Comparison of ENCODE assay signal across 16 cellular contexts in genomic region chr1:6724517-6725141, GRCh38. TPM values are rescaled to one million over a fixed set of nuclear protein-coding genes. Genes with fewer than 3 reads are reported as not detected.
DNase-seq lines count a peak whose midpoint lies in the region; ATAC-seq and TF ChIP-seq lines count a peak whose summit lies in the region.
"Had no signal": no experiment of that assay in that cellular context is flagged by ENCODE, and none has a peak within 500 bp of the region (broad histone marks: within the 10 kb centered on the region; RNA-seq: fewer than 3 reads in every experiment).

No MANE protein-coding gene starts in this region.

- H3K27ac ChIP-seq in testis, result no peak overlapping the region
- H3K27ac ChIP-seq: BLaER1 treated with 17β-estradiol and CSF1 and Interleukin-3, amounts not matched to agents 10 nM and 100 nM had no signal

- H3K9me3 ChIP-seq in testis, result no peaks in the 10 kb centered on the region
- H3K9me3 ChIP-seq: BLaER1 treated with 17β-estradiol and CSF1 and Interleukin-3, amounts not matched to agents 10 nM and 100 nM; HAP-1 had no signal

- DNase-seq in AG08395 (ENCODE audit: low spot score) (peak; percentile 89), HuH-7 (ENCODE audit: low spot score) (peak; percentile 28), astrocyte of the hippocampus (ENCODE audit: low read depth, low spot score) (peak; percentile 89), islet precursor cell (peak; percentile 90), testis (no peak), hippocampal formation (lab: John Stamatoyannopoulos, UW) (no peak), T-helper 2 cell (no peak)
- DNase-seq: activated CD4-positive, alpha-beta T cell treated with anti-CD3 and anti-CD28 coated beads, Interleukin-2, amount 10 ng/mL, durations not matched to agents 7 days and 5 days; activated naive CD4-positive, alpha-beta T cell treated with anti-CD3 and anti-CD28 coated beads, Interleukin-2, amount 50 U/mL, for 16 hours; endodermal cell; immature natural killer cell; NCI-H510A; stimulated activated CD4-positive, alpha-beta T cell treated with anti-CD3 and anti-CD28 coated beads, Interleukin-2, amount 100 ng/mL, for 48 hours had no signal

- WGBS in testis, 2 donors, result 41 to 55% methylated on average over 6 to 9 of the region's 9 CpGs

- H3K4me1 ChIP-seq in testis, result peaks cover 6% of the 10 kb centered on the region
- H3K4me1 ChIP-seq: HAP-1 had no signal

- TF ChIP-seq POLR2A in testis (IDR thresholded peaks at IDR 0.05), result no peak

- TF ChIP-seq CTCF in testis (IDR thresholded peaks at IDR 0.05), result no peak

- no peaks in the 10 kb centered on the region for H3K36me3 ChIP-seq in testis (ENCODE audit: low read depth, missing control alignments)
- H3K36me3 ChIP-seq: BLaER1 treated with 17β-estradiol and CSF1 and Interleukin-3, amounts not matched to agents 10 nM and 100 nM; HAP-1 had no signal

- ATAC-seq in HG03354 (IDR thresholded peaks at IDR 0.05; ENCODE audit: poor library complexity, severe bottlenecking, unreplicated experiment), result no peak

- no peak overlapping the region for H3K4me3 ChIP-seq in testis
- H3K4me3 ChIP-seq: BLaER1 treated with 17β-estradiol and CSF1 and Interleukin-3, amounts not matched to agents 10 nM and 100 nM; HAP-1 had no signal

- intact Hi-C loops in testis (cut with DNase I; ENCODE audit: low total_unique reads), result loop anchor here (10.0 kb wide), 2 partner anchors 350 to 490 kb away; no protein-coding TSS in a partner anchor

- no peaks in the 10 kb centered on the region for H3K27me3 ChIP-seq in testis
- H3K27me3 ChIP-seq: BLaER1 treated with 17β-estradiol and CSF1 and Interleukin-3, amounts not matched to agents 10 nM and 100 nM had no signal

RNA-seq across cellular contexts. Expression of gene DNAJC11, which starts 23.0 kb away (rescaled TPM):
- 10 to 100 TPM; 52.7 to 53.3 TPM for total RNA-seq in testis
- 41.5 TPM for polyA plus RNA-seq in testis (ENCODE audit: insufficient read depth, low read depth, low replicate concordance)

Comparison
In these comparisons a context has a peak if more than half of its experiments do, and no peak if none do; other contexts are left out.
1. DNase-seq: peak in AG08395 (single experiment), HuH-7 (single experiment), astrocyte of the hippocampus (single experiment) and islet precursor cell (single experiment); none in testis (single experiment), hippocampal formation (0 of 2) and T-helper 2 cell (0 of 5).